In genomic region chr3:186746008-186746407, GRCh38 we compare ENCODE assay signal across 1 cellular context.
TF ChIP-seq lines count a peak whose summit lies in the region.

No MANE protein-coding gene starts in this region.

TF ChIP-seq in HepG2, 621 proteins besides CTCF, POLR2A, EP300 and RAD21 (continued from another document and continues in another):
- TF ChIP-seq MAX (IDR thresholded peaks at IDR 0.05) (peak; percentile 86), NR2F1 (CRISPR knock-in tag; IDR thresholded peaks at IDR 0.05) (no peak), CREM (IDR thresholded peaks at IDR 0.05) (no peak), CREM (CRISPR knock-in tag; IDR thresholded peaks at IDR 0.05) (no peak), PPARG (CRISPR knock-in tag; conservative IDR thresholded peaks at IDR 0.05) (0 out of 2 replicates have a peak, but pooled peaks have one; percentile 44), SOX13 (IDR thresholded peaks at IDR 0.05) (no peak), SOX13 (CRISPR knock-in tag; conservative IDR thresholded peaks at IDR 0.05 in 1 of 2, IDR thresholded peaks at IDR 0.05 in 1 of 2) (no peak), ZNF138 (CRISPR knock-in tag; IDR thresholded peaks at IDR 0.05; ENCODE audit: low read depth) (no peak), ZGPAT (CRISPR knock-in tag; IDR thresholded peaks at IDR 0.05) (peak; percentile 61), NR2F6 (IDR thresholded peaks at IDR 0.05) (no peak), NR2F6 (CRISPR knock-in tag; IDR thresholded peaks at IDR 0.05) (peak; percentile 48), SALL1 (CRISPR knock-in tag; IDR thresholded peaks at IDR 0.05) (peak; percentile 81), MXD3 (CRISPR knock-in tag; IDR thresholded peaks at IDR 0.05) (no peak), ZNF563 (CRISPR knock-in tag; IDR thresholded peaks at IDR 0.05) (no peak), NFE2L1 (CRISPR knock-in tag; IDR thresholded peaks at IDR 0.05; ENCODE audit: borderline replicate concordance) (no peak), ZNF605 (CRISPR knock-in tag; IDR thresholded peaks at IDR 0.05) (no peak), MEIS1 (CRISPR knock-in tag; IDR thresholded peaks at IDR 0.05; ENCODE audit: borderline replicate concordance) (0 out of 2 replicates have a peak, but pooled peaks have one; percentile 72), AKAP8 (CRISPR knock-in tag; IDR thresholded peaks at IDR 0.05) (no peak), MAFK (conservative IDR thresholded peaks at IDR 0.05 in 1 of 2, IDR thresholded peaks at IDR 0.05 in 1 of 2; ENCODE audit: low read length in 2 of 2) (no peak), CHD4 (IDR thresholded peaks at IDR 0.05; ENCODE audit: borderline replicate concordance, low read length) (no peak), IRF1 (CRISPR knock-in tag; IDR thresholded peaks at IDR 0.05; ENCODE audit: low read depth) (no peak), ZNF225 (CRISPR knock-in tag; IDR thresholded peaks at IDR 0.05) (no peak), ISX (CRISPR knock-in tag; conservative IDR thresholded peaks at IDR 0.05) (no peak), TRIM24 (CRISPR knock-in tag; IDR thresholded peaks at IDR 0.05) (no peak), ATF4 (CRISPR knock-in tag; IDR thresholded peaks at IDR 0.05) (no peak), SKIL (CRISPR knock-in tag; IDR thresholded peaks at IDR 0.05; ENCODE audit: borderline replicate concordance) (no peak), KLF6 (CRISPR knock-in tag; IDR thresholded peaks at IDR 0.05) (0 out of 2 replicates have a peak, but pooled peaks have one; percentile 25), ZNF616 (CRISPR knock-in tag; IDR thresholded peaks at IDR 0.05; ENCODE audit: low read depth) (no peak), SRY (CRISPR knock-in tag; IDR thresholded peaks at IDR 0.05) (no peak), NFKB2 (CRISPR knock-in tag; IDR thresholded peaks at IDR 0.05; ENCODE audit: borderline replicate concordance) (no peak), KMT2B (CRISPR knock-in tag; IDR thresholded peaks at IDR 0.05) (0 out of 2 replicates have a peak, but pooled peaks have one; percentile 38), ZMAT3 (CRISPR knock-in tag; conservative IDR thresholded peaks at IDR 0.05) (peak; percentile 69; the same call in 1 of the 2 replicates), MYPOP (CRISPR knock-in tag; IDR thresholded peaks at IDR 0.05) (0 out of 2 replicates have a peak, but pooled peaks have one; percentile 46), RBM22 (optimal IDR thresholded peaks at IDR 0.05; ENCODE audit: low read length) (no peak), NFAT5 (CRISPR knock-in tag; IDR thresholded peaks at IDR 0.05) (no peak), ZNF367 (CRISPR knock-in tag; IDR thresholded peaks at IDR 0.05; ENCODE audit: borderline replicate concordance) (no peak), MIXL1 (CRISPR knock-in tag; IDR thresholded peaks at IDR 0.05) (no peak), ZNF83 (CRISPR knock-in tag; IDR thresholded peaks at IDR 0.05; ENCODE audit: borderline replicate concordance) (no peak), ZNF746 (CRISPR knock-in tag; IDR thresholded peaks at IDR 0.05) (0 out of 2 replicates have a peak, but pooled peaks have one; percentile 32), ZNF234 (CRISPR knock-in tag; conservative IDR thresholded peaks at IDR 0.05) (no peak), BHLHE40 (IDR thresholded peaks at IDR 0.05; ENCODE audit: low read length) (no peak), HDAC1 (CRISPR knock-in tag; IDR thresholded peaks at IDR 0.05) (peak; percentile 44; the same call in 1 of the 2 replicates), XRCC5 (optimal IDR thresholded peaks at IDR 0.05; ENCODE audit: low read length) (no peak), ZNF12 (CRISPR knock-in tag; IDR thresholded peaks at IDR 0.05) (no peak), HOMEZ (CRISPR knock-in tag; IDR thresholded peaks at IDR 0.05; ENCODE audit: low read depth) (peak; percentile 84), ZNF232 (CRISPR knock-in tag; IDR thresholded peaks at IDR 0.05; ENCODE audit: borderline replicate concordance) (no peak), SKI (IDR thresholded peaks at IDR 0.05; ENCODE audit: partially characterized antibody) (no peak), ZNF337 (CRISPR knock-in tag; IDR thresholded peaks at IDR 0.05; ENCODE audit: borderline replicate concordance, low read depth) (no peak), RFXANK (CRISPR knock-in tag; IDR thresholded peaks at IDR 0.05) (0 out of 2 replicates have a peak, but pooled peaks have one; percentile 27), ZNF609 (CRISPR knock-in tag; IDR thresholded peaks at IDR 0.05; ENCODE audit: borderline replicate concordance) (no peak), FOXA1 (IDR thresholded peaks at IDR 0.05) (no peak), FOXA1 (CRISPR knock-in tag; IDR thresholded peaks at IDR 0.05) (peak; percentile 37; the same call in 1 of the 2 replicates)
